ENCODE assay signal across 1 cellular context in the genomic region with DNA sequence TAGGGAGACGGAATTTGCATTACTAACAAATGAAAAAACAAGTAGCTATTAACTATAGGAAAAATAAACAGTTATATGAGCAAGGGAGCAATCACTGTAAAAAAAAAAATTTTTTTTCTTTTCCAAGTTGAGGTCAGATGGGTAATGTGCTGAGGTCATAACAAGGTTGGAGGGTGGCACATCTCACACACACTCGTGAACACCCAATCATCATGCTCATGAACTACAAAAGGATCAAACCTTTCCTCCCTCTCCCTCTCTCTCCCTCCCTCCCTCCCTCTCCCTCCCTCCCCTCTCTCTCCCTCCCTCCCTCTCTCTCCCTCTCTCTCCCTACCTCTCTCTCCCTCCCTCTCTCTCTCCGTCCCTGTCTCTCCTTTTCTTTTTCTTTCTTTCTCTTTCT.
TF ChIP-seq lines count a peak whose summit lies in the region.

No MANE protein-coding gene starts in this region.

TF ChIP-seq in HEK293T, 16 proteins besides CTCF, POLR2A, EP300 and RAD21:
- TF ChIP-seq ELF4 (IDR thresholded peaks at IDR 0.05) (no peak), ZNF384 (IDR thresholded peaks at IDR 0.05) (no peak), BHLHE40 (IDR thresholded peaks at IDR 0.05; ENCODE audit: borderline replicate concordance) (no peak), FOXK2 (IDR thresholded peaks at IDR 0.05) (no peak), SUZ12 (IDR thresholded peaks at IDR 0.05) (no peak), HDGF (IDR thresholded peaks at IDR 0.05; ENCODE audit: borderline replicate concordance) (no peak), FOXM1 (IDR thresholded peaks at IDR 0.05; ENCODE audit: borderline replicate concordance) (no peak), FOXA1 (IDR thresholded peaks at IDR 0.05) (no peak), L3MBTL2 (conservative IDR thresholded peaks at IDR 0.05) (no peak), LEF1 (IDR thresholded peaks at IDR 0.05; ENCODE audit: borderline replicate concordance) (no peak)
- TF ChIP-seq, protein P1, sequence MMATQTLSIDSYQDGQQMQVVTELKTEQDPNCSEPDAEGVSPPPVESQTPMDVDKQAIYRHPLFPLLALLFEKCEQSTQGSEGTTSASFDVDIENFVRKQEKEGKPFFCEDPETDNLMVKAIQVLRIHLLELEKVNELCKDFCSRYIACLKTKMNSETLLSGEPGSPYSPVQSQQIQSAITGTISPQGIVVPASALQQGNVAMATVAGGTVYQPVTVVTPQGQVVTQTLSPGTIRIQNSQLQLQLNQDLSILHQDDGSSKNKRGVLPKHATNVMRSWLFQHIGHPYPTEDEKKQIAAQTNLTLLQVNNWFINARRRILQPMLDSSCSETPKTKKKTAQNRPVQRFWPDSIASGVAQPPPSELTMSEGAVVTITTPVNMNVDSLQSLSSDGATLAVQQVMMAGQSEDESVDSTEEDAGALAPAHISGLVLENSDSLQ (IDR thresholded peaks at IDR 0.05): no peak
